8 cellular contexts compared by ENCODE assay signal in genomic region chr11:110173775-110174644, GRCh38.
A peak's percentile ranks its signal among the peaks of the same experiment; 100 is the strongest.
DNase-seq lines count a peak whose midpoint lies in the region; ATAC-seq and TF ChIP-seq lines count a peak whose summit lies in the region.

No MANE protein-coding gene starts in this region.

- H3K27me3 ChIP-seq in rectal smooth muscle tissue (ENCODE audit: control insufficient read depth, insufficient read depth, low read length) = no peaks in the 10 kb centered on the region

- CTCF ChIA-PET in RWPE1 (lab: Yijun Ruan, JAX) = interaction anchor here (1.0 to 1.4 kb wide), 2 partner anchors 9 to 17 kb away, joined by 4 to 5 read pairs; no protein-coding TSS in a partner anchor

- no peak overlapping the region for H3K27ac Mint-ChIP-seq in activated naive CD8-positive, alpha-beta T cell treated with anti-CD3 and anti-CD28 coated beads for 36 hours

- intact Hi-C loops in left ventricle myocardium superior (cut with micrococcal nuclease) = no loop called here

- H3K4me3 Mint-ChIP-seq in activated naive CD8-positive, alpha-beta T cell treated with anti-CD3 and anti-CD28 coated beads for 36 hours = no peak overlapping the region

- H3K27me3 Mint-ChIP-seq in activated naive CD8-positive, alpha-beta T cell treated with anti-CD3 and anti-CD28 coated beads for 36 hours = peaks cover 11% of the 10 kb centered on the region

- peaks cover 7% of the 10 kb centered on the region for H3K4me1 Mint-ChIP-seq in activated naive CD8-positive, alpha-beta T cell treated with anti-CD3 and anti-CD28 coated beads for 36 hours

- H3K4me3 ChIP-seq in rectal smooth muscle tissue (ENCODE audit: low read length) = peak overlapping the region; percentile 45

- H3K36me3 Mint-ChIP-seq in activated naive CD8-positive, alpha-beta T cell treated with anti-CD3 and anti-CD28 coated beads for 36 hours = no peaks in the 10 kb centered on the region

- H3K9me3 Mint-ChIP-seq in activated naive CD8-positive, alpha-beta T cell treated with anti-CD3 and anti-CD28 coated beads for 36 hours = no peaks in the 10 kb centered on the region

- TF ChIP-seq CTCF in RWPE1 (conservative IDR thresholded peaks at IDR 0.05; ENCODE audit: low read depth) = peak; percentile 48

- POLR2A ChIA-PET in RWPE1 (lab: Yijun Ruan, JAX; ENCODE audit: low non-redundant PET) = no interaction called here

- no peaks in the 10 kb centered on the region for H3K36me3 ChIP-seq in rectal smooth muscle tissue (ENCODE audit: control insufficient read depth, insufficient read depth, low read length)

- no peak overlapping the region for H3K9ac ChIP-seq in rectal smooth muscle tissue (ENCODE audit: low read length)

- DNase-seq in RWPE1 (ENCODE audit: low spot score) (peak; percentile 51), left ventricle myocardium superior (peak; percentile 71), NCI-H446 (lab: John Stamatoyannopoulos, UW) (no peak), COR-L47 (lab: John Stamatoyannopoulos, UW) (no peak)
- peak; percentile 53 for DNase-seq in activated naive CD8-positive, alpha-beta T cell treated with anti-CD3 and anti-CD28 coated beads for 36 hours

- H3K4me1 ChIP-seq in rectal smooth muscle tissue (ENCODE audit: control insufficient read depth, insufficient read depth, low read length) = no peaks in the 10 kb centered on the region

- no peak overlapping the region for H3K27ac ChIP-seq in RWPE1
- no peak overlapping the region for H3K27ac ChIP-seq in rectal smooth muscle tissue (ENCODE audit: low read depth, low read length)

- ATAC-seq in GM18511 (IDR thresholded peaks at IDR 0.05; ENCODE audit: unreplicated experiment) = peak; percentile 64
- ATAC-seq in HG03060 (IDR thresholded peaks at IDR 0.05; ENCODE audit: low read depth, unreplicated experiment) = peak; percentile 50
- ATAC-seq in left ventricle myocardium superior = peak; percentile 83

Comparison
In these comparisons a context has a peak if more than half of its experiments do, and no peak if none do; other contexts are left out.
1. DNase-seq: peak in RWPE1 (single experiment), activated naive CD8-positive, alpha-beta T cell treated with anti-CD3 and anti-CD28 coated beads for 36 hours (single experiment) and left ventricle myocardium superior (single experiment); none in NCI-H446 (0 of 2) and COR-L47 (single experiment).
2. Peak in every context shown above with its lines, with median percentiles within 50 percentile points of each other: ATAC-seq.